In the genomic region with DNA sequence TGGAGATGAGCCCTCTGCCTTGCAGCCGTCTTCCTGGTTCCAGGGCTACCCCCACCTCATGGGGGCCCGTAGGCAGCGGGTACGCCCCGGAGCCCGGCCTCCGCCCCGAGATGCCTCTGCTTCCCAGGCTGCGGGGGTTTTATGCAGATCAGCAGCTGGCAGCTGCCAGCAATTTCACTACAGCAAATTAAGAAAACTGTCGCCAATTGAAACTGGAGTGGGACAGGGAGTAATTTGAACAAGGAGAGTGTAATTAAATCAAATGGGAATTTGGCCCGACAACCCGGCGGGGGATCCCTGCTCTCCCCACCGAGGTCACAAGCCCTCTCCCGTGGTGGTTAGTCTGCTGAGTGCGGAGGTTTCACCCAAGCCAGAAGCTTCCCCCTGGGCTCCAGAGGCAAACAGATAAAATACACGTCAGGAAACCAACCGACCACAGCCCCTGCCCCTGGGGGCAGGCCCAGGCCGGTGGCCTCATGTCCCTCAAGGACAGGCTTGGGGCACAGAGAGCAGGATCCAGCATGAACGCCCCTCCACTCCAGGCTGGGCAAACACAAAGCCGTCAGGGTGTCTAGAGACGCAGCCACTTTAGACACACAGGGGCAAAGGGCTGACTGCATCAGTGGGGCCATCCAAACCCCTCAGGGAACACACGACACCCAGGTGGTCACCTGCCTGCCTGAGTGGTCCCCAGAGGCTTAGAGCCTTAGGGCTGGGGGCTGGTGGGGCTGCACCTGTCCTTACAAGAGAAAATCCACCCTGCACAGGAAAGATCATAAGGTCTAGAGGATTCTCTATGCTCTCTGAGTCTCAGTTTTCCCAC, we compare ENCODE assay signal across 12 cellular contexts. TPM values are rescaled to one million over a fixed set of nuclear protein-coding genes. Genes with fewer than 3 reads are reported as not detected.
DNase-seq lines count a peak whose midpoint lies in the region; ATAC-seq, FAIRE-seq and TF ChIP-seq lines count a peak whose summit lies in the region.
"Had no signal": no experiment of that assay in that cellular context is flagged by ENCODE, and none has a peak within 500 bp of the region (broad histone marks: within the 10 kb centered on the region; RNA-seq: fewer than 3 reads in every experiment).

No MANE protein-coding gene starts in this region.

- FAIRE-seq in HepG2 (lab: Jason Lieb, UNC) (peak; percentile 96), GM19239 (lab: Jason Lieb, UNC) (no peak)

- CTCF ChIA-PET in HepG2 (lab: Yijun Ruan, JAX; ENCODE audit: low intra/inter-chr PET ratio, low total read pairs) (interaction anchor here (2.1 kb wide), 1 partner anchor 20 kb away, joined by 8 read pairs; no protein-coding TSS in a partner anchor), PC-9 (lab: Charles Lee) (no interaction called here)

- under 1% methylated on average over 18 of the region's 23 CpGs for WGBS in HepG2 (ENCODE audit: low lambda C conversion rate)

- DNase-seq in CD14-positive monocyte (ENCODE audit: low spot score), result no peak
- DNase-seq in SK-N-DZ (ENCODE audit: low spot score), result peak; percentile 59
- peak; percentile 92 for DNase-seq in HepG2 (ENCODE audit: low spot score)
- no peak for DNase-seq in GM19239 (ENCODE audit: insufficient read length, low spot score)
- DNase-seq in PC-9, result no peak
- DNase-seq in 8988T, result no peak
- DNase-seq: activated naive CD4-positive, alpha-beta T cell treated with Interleukin-2 at 50 U/mL for 16 hours; naive B cell; stimulated activated CD4-positive, alpha-beta T cell treated with anti-CD3 and anti-CD28 coated beads, Interleukin-2, amount 100 ng/mL, for 48 hours had no signal

- peaks cover 10% of the 10 kb centered on the region; the same call in 1 of the 2 replicates for H3K79me2 ChIP-seq in Loucy (ENCODE audit: insufficient read depth, low read length)
- H3K79me2 ChIP-seq in HepG2 (ENCODE audit: insufficient read depth, low read length), result no peaks in the 10 kb centered on the region
- no peaks in the 10 kb centered on the region for H3K79me2 ChIP-seq in PC-9 (ENCODE audit: low read depth)

- H3K9ac ChIP-seq in Loucy (ENCODE audit: low read depth, low read length, poor library complexity, severe bottlenecking) (peak overlapping the region; percentile 73), HepG2 (ENCODE audit: insufficient read depth, low read depth, low read length) (peak overlapping the region; percentile 79)

- intact Hi-C loops in CD14-positive monocyte (cut with micrococcal nuclease) (no loop called here), HepG2 (cut with micrococcal nuclease; ENCODE audit: unreplicated experiment) (loop anchor here (2.0 kb wide), 2 partner anchors 21 to 53 kb away; partner anchors contain the start of gene TESC), PC-9 (cut with micrococcal nuclease; ENCODE audit: unreplicated experiment) (no loop called here)

- peak; percentile 56 to 89 for TF ChIP-seq POLR2A in HepG2 (IDR thresholded peaks at IDR 0.05; ENCODE audit: insufficient read depth in 1 of 2, low read depth in 2 of 2, low read length in 2 of 2)

- POLR2A ChIA-PET in HepG2 (lab: Yijun Ruan, JAX), result interaction anchor here (0.8 to 1.6 kb wide), 7 partner anchors 12 to 73 kb away, joined by 3 to 9 read pairs (median 4); partner anchors contain the start of gene TESC
- POLR2A ChIA-PET in PC-9 (lab: Charles Lee; ENCODE audit: unreplicated experiment), result no interaction called here

- H3K9me3 Mint-ChIP-seq in CD14-positive monocyte, result peaks cover 0 to 2% (median 0%) of the 10 kb centered on the region in 7 donors
- H3K9me3 Mint-ChIP-seq: naive B cell had no signal

- TF ChIP-seq RAD21 in HepG2 (CRISPR knock-in tag; IDR thresholded peaks at IDR 0.05), result no peak; the same call in 1 of the 2 replicates

- H3K4me1 ChIP-seq in Loucy (ENCODE audit: insufficient read depth, low read length, poor library complexity, severe bottlenecking) (peaks cover 54% of the 10 kb centered on the region), HepG2 (ENCODE audit: insufficient read depth, low read length) (peaks cover 86% of the 10 kb centered on the region), PC-9 (replicated peaks; ENCODE audit: insufficient read depth) (no peaks in the 10 kb centered on the region)

- no peaks in the 10 kb centered on the region for H3K27me3 ChIP-seq in Loucy (ENCODE audit: insufficient read depth, low read length, poor library complexity, severe bottlenecking)
- no peaks in the 10 kb centered on the region for H3K27me3 ChIP-seq in HepG2 (ENCODE audit: control insufficient read depth in 1 of 2, insufficient read depth in 2 of 2, low read length in 2 of 2)
- peaks cover 8% of the 10 kb centered on the region for H3K27me3 ChIP-seq in PC-9 (ENCODE audit: insufficient read depth, low read depth)

- H3K4me3 ChIP-seq in Loucy (ENCODE audit: low read length, poor library complexity, severe bottlenecking), result peak overlapping the region; percentile 31
- H3K4me3 ChIP-seq in HepG2 (replicated peaks in 1 of 3; ENCODE audit: insufficient read depth in 1 of 3, low read depth in 2 of 3, low read length in 3 of 3), result peak overlapping the region; percentile 22 to 62 (median 50); a peak in 5 of 6 replicates
- H3K4me3 ChIP-seq in PC-9, result no peak overlapping the region

- no peak for TF ChIP-seq CTCF in CD14-positive monocyte (IDR thresholded peaks at IDR 0.05)
- no peak for TF ChIP-seq CTCF in Loucy (conservative IDR thresholded peaks at IDR 0.05; ENCODE audit: low read length)
- no peak for TF ChIP-seq CTCF in HepG2 (CRISPR knock-in tag; IDR thresholded peaks at IDR 0.05)
- no peak for TF ChIP-seq CTCF in PC-9 (conservative IDR thresholded peaks at IDR 0.05)

- H3K36me3 ChIP-seq in Loucy (ENCODE audit: insufficient read depth, low read length) (peaks cover 43% of the 10 kb centered on the region; the same call in 1 of the 2 replicates), HepG2 (replicated peaks in 1 of 2; ENCODE audit: control insufficient read depth in 1 of 2, insufficient read depth in 2 of 2, low read length in 2 of 2) (peaks cover 10 to 23% of the 10 kb centered on the region in 2 experiments), PC-9 (ENCODE audit: low read depth) (no peaks in the 10 kb centered on the region)
- H3K36me3 ChIP-seq: tibial nerve had no signal

- peaks cover 40 to 68% of the 10 kb centered on the region in 2 donors for H3K36me3 Mint-ChIP-seq in CD14-positive monocyte
- H3K36me3 Mint-ChIP-seq: naive B cell had no signal

- ATAC-seq in HepG2, result peak; percentile 90
- no peak for ATAC-seq in HG02798 (IDR thresholded peaks at IDR 0.05; ENCODE audit: poor library complexity, unreplicated experiment)

- H3K4me2 ChIP-seq in Loucy (ENCODE audit: low read depth, low read length, poor library complexity, severe bottlenecking) (peak overlapping the region; percentile 60), HepG2 (ENCODE audit: low read depth, low read length) (peak overlapping the region; percentile 84), PC-9 (no peak overlapping the region)

- no peaks in the 10 kb centered on the region for H3K9me3 ChIP-seq in Loucy (ENCODE audit: insufficient read depth, low read depth, low read length)
- H3K9me3 ChIP-seq in HepG2 (ENCODE audit: low read length), result no peaks in the 10 kb centered on the region
- H3K9me3 ChIP-seq in PC-9 (ENCODE audit: insufficient read depth, low read depth), result no peaks in the 10 kb centered on the region
- H3K9me3 ChIP-seq: tibial nerve had no signal

- peaks cover 25% of the 10 kb centered on the region for H3K4me1 Mint-ChIP-seq in CD14-positive monocyte

- H3K27ac Mint-ChIP-seq in CD14-positive monocyte, result peak overlapping the region in 4 of 7 donors; percentile 30 to 86 (median 64)

- H3K27ac ChIP-seq in HepG2 (ENCODE audit: extremely low read length, insufficient read depth, low read length), result peak overlapping the region; percentile 99
- no peak overlapping the region for H3K27ac ChIP-seq in PC-9
- H3K27ac ChIP-seq: tibial nerve had no signal

- TF ChIP-seq EP300 in HepG2 (IDR thresholded peaks at IDR 0.05; ENCODE audit: low read depth in 2 of 2, low read length in 2 of 2), result peak in 1 of 2 experiments; percentile 91; a peak in 3 of 4 replicates
- TF ChIP-seq EP300 in HepG2 (CRISPR knock-in tag; IDR thresholded peaks at IDR 0.05; ENCODE audit: borderline replicate concordance), result peak; percentile 61

- no peak overlapping the region for H2AFZ ChIP-seq in Loucy (ENCODE audit: low read length)
- H2AFZ ChIP-seq in HepG2 (ENCODE audit: low read length), result no peak overlapping the region
- no peak overlapping the region for H2AFZ ChIP-seq in PC-9

- H3K9me2 ChIP-seq in Loucy (replicated peaks; ENCODE audit: low read depth, low read length) (no peaks in the 10 kb centered on the region), PC-9 (ENCODE audit: insufficient read depth) (no peaks in the 10 kb centered on the region)

- H3K27me3 Mint-ChIP-seq in CD14-positive monocyte (ENCODE audit: low read depth in 3 of 3), result peaks cover 0 to 2% (median 2%) of the 10 kb centered on the region in 3 donors

- H3K4me3 Mint-ChIP-seq in CD14-positive monocyte, result peak overlapping the region; percentile 31 to 76

- in situ Hi-C loops in HepG2 (cut with HindIII; ENCODE audit: extremely low pct_ligation_motif_present, low pct_unique_long_range_greater_than_20kb), result loop anchor here (5.0 kb wide), 1 partner anchor 52 kb away; the partner anchor contains the start of gene TESC

- no peaks in the 10 kb centered on the region for H3F3A ChIP-seq in Loucy (ENCODE audit: low read depth)
- no peaks in the 10 kb centered on the region for H3F3A ChIP-seq in PC-9 (ENCODE audit: insufficient read depth, low read depth)

- BruUV-seq in HepG2 (replicated peaks; lab: Mats Ljungman, UMichigan) (TSS peak; percentile 54), PC-9 (replicated peaks; lab: Mats Ljungman, UMichigan) (no TSS peak)

- H4K20me1 ChIP-seq in Loucy (ENCODE audit: insufficient read depth, low read length, poor library complexity, severe bottlenecking), result no peaks in the 10 kb centered on the region
- no peaks in the 10 kb centered on the region for H4K20me1 ChIP-seq in HepG2 (ENCODE audit: insufficient read depth, low read length)
- no peaks in the 10 kb centered on the region for H4K20me1 ChIP-seq in PC-9 (ENCODE audit: insufficient read depth)

RNA-seq across cellular contexts. Expression of gene TESC, which starts 53.8 kb away (rescaled TPM):
- polyA plus RNA-seq in CD14-positive monocyte (100 to 1,000 TPM; 105 to 138 TPM), HepG2 (2011; rRNA removed) (181 and 193 TPM in 2 replicates)
- 177 and 188 TPM in 2 replicates for polyA plus RNA-seq in SK-N-DZ (2014; cell fraction: cytosol; rRNA removed)
- 139 and 144 TPM in 2 replicates for polyA plus RNA-seq in SK-N-DZ (2014; cell fraction: nucleus; rRNA removed)
- total RNA-seq in HepG2 (2016; rRNA removed; fragmentation: Illumina TruSeq; extraction: Trizol) (90.4 and 95.7 TPM in 2 replicates), PC-9 (2021) (not detected in 2 replicates)
- total RNA-seq in HepG2 (2016; cell fraction: cytosol; rRNA removed; fragmentation: Illumina TruSeq; extraction: Trizol; ENCODE audit: low read depth), result 47.9 and 55.6 TPM in 2 replicates
- total RNA-seq in HepG2 (2016; cell fraction: insoluble cytoplasmic fraction; rRNA removed; fragmentation: Illumina TruSeq; extraction: Trizol), result 94.6 and 101 TPM in 2 replicates
- 73.3 and 75.8 TPM in 2 replicates for total RNA-seq in HepG2 (2016; cell fraction: membrane; rRNA removed; fragmentation: Illumina TruSeq; extraction: Trizol)
- 42.8 and 54.2 TPM in 2 replicates for total RNA-seq in HepG2 (2016; cell fraction: nucleus; rRNA removed; fragmentation: Illumina TruSeq; extraction: Trizol)
- 178 and 242 TPM in 2 replicates for polyA plus RNA-seq in HepG2 (2011; cell fraction: cytosol; rRNA removed)
- 194 and 196 TPM in 2 replicates for polyA plus RNA-seq in HepG2 (2011; cell fraction: nucleus; rRNA removed)
- 45.0 and 55.8 TPM in 2 replicates for polyA plus RNA-seq in HepG2 (2012)
- 46.7 and 59.9 TPM in 2 replicates for polyA plus RNA-seq in HepG2 (2016; cell fraction: cytosol; fragmentation: Illumina TruSeq; extraction: Trizol; ENCODE audit: low read depth)
- polyA plus RNA-seq in HepG2 (2016; cell fraction: insoluble cytoplasmic fraction; fragmentation: Illumina TruSeq; extraction: Trizol; ENCODE audit: low read depth), result 103 and 109 TPM in 2 replicates
- 69.1 and 76.1 TPM in 2 replicates for polyA plus RNA-seq in HepG2 (2016; cell fraction: membrane; fragmentation: Illumina TruSeq; extraction: Trizol; ENCODE audit: low read depth)
- polyA plus RNA-seq in HepG2 (2016; cell fraction: nucleus; fragmentation: Illumina TruSeq; extraction: Trizol; ENCODE audit: insufficient read depth, low read depth), result 80.6 and 84.9 TPM in 2 replicates
- polyA minus RNA-seq in HepG2 (2011; rRNA and poly(A)+ RNA removed; ENCODE audit: low replicate concordance), result 8.2 and 120 TPM in 2 replicates
- polyA minus RNA-seq in HepG2 (2011; cell fraction: cytosol; rRNA and poly(A)+ RNA removed), result 28.3 and 29.5 TPM in 2 replicates
- polyA minus RNA-seq in HepG2 (2011; cell fraction: nucleus; rRNA and poly(A)+ RNA removed), result 89.0 and 92.2 TPM in 2 replicates

Comparison
In these comparisons a context has a peak if more than half of its experiments do, and no peak if none do; other contexts are left out.
1. DNase-seq: peak in SK-N-DZ (single experiment) and HepG2 (single experiment); none in CD14-positive monocyte (single experiment), GM19239 (single experiment), PC-9 (0 of 2) and 8988T (single experiment).
2. RNA of gene TESC, which starts 53.8 kb away (total RNA-seq): 42.8 to 101 TPM in HepG2; not detected in PC-9; every median in the first group is over 10 times any median in the second.